16 cellular contexts compared by ENCODE assay signal in the genomic region with DNA sequence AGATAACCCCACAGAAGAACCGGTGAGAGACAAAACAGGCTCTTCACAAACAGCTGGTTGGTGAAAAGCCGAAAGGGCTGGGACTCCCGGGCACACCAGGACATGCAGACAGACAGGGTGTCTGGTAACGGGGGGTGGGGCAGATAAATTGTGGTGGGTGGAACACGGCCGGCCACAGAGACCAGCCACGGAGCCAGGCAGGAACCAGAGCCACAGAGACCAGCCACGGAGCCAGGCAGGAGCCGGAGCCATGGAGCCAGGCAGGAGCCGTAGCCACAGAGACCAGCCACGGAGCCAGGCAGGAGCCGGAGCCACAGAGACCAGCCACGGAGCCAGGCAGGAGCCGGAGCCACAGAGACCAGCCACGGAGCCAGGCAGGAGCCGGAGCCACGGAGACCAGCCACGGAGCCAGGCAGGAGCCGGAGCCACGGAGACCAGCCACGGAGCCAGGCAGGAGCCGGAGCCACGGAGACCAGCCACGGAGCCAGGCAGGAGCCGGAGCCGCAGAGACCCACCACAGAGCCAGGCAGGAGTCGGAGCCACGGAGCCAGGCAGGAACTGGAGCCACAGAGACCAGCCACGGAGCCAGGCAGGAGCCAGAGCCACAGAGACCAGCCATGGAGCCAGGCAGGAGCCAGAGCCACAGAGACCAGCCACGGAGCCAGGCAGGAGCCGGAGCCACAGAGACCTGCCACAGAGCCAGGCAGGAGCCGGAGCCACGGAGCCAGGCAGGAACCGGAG. TPM values are rescaled to one million over a fixed set of nuclear protein-coding genes. Genes with fewer than 3 reads are reported as not detected.
"Had no signal": no experiment of that assay in that cellular context is flagged by ENCODE, and none has a peak within 500 bp of the region (broad histone marks: within the 10 kb centered on the region; RNA-seq: fewer than 3 reads in every experiment).

No MANE protein-coding gene starts in this region.

RNA-seq across cellular contexts. Expression of gene NKX6-2, which starts 40.0 kb away (rescaled TPM):
- total RNA-seq: activated CD4-positive, alpha-beta memory T cell treated with anti-CD3 and anti-CD28 coated beads, Interleukin-2, amount 10 ng/mL, durations not matched to agents 7 days and 5 days; activated CD4-positive, alpha-beta T cell treated with anti-CD3 and anti-CD28 coated beads, Interleukin-2, amount 10 ng/mL, durations not matched to agents 7 days and 5 days; activated naive CD4-positive, alpha-beta T cell treated with anti-CD3 and anti-CD28 coated beads for 36 hours; activated T-helper 17 cell treated with anti-CD3 and anti-CD28 coated beads, Interleukin-2, amount 50 U/mL, for 72 hours; astrocyte; bronchial epithelial cell; chondrocyte; dermis blood vessel endothelial cell; endothelial cell of umbilical vein; fibroblast of lung; fibroblast of villous mesenchyme; gastroesophageal sphincter; glomerular endothelial cell; heart right ventricle; T-cell; T-helper 2 cell treated with Interferon-gamma antibody and Interleukin-4, amounts not matched to agents 100 ng/mL and 5 ng/mL, for 36 hours had no signal
- polyA plus RNA-seq: endothelial cell of umbilical vein, fibroblast of lung had no signal
